20 cellular contexts compared by ENCODE assay signal in the genomic region with DNA sequence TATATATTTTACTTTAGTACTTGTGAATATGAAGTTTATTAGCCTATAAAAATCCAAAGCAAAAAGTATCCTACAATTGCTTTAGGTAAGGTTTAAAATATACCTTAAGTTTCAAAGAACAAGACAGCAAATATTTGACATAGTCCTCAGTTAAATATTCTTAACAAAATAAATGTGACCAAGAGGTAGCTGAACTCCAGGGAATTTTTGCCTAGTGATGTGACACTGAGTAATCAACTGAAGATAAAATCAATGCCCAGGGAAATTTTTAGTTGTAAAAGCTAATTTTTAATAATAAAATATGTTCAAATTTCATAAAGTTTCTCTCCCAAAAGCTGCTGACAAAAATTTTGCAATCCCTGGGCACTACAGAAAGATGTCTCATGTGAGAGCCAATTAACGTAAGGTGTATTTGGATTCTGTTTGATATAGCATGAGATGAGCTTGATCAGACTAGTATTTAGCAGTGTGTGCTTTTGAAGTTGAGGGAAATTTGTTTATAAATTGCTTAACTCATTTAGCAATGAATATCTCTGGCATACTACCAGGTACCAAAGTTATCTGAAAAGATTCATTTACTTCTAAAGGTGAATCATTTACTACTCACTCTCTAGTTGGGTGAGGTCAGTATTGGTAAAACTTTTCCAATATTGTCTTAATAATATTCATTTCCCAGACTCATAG.
"Had no signal": no experiment of that assay in that cellular context is flagged by ENCODE, and none has a peak within 500 bp of the region (broad histone marks: within the 10 kb centered on the region; RNA-seq: fewer than 3 reads in every experiment).

No MANE protein-coding gene starts in this region.

- H3K27ac ChIP-seq: coronary artery, gastrocnemius medialis, heart right ventricle, left lung, ovary, thyroid gland had no signal

- H3K36me3 ChIP-seq: adrenal gland, gastrocnemius medialis, heart right ventricle, left lung, ovary, thyroid gland had no signal

- H3K4me3 ChIP-seq: adrenal gland, coronary artery, gastrocnemius medialis, heart right ventricle, left lung, mucosa of descending colon, ovary, thyroid gland had no signal

- H3K4me1 ChIP-seq: gastrocnemius medialis, heart right ventricle, left lung, thyroid gland had no signal

- DNase-seq: activated B cell treated with CpG ODN at 0.5 μM for 24 hours; activated CD4-positive, alpha-beta T cell treated with anti-CD3 and anti-CD28 coated beads for 48 hours; activated CD8-positive, alpha-beta T cell treated with anti-CD3 and anti-CD28 coated beads for 36 hours; activated effector memory CD4-positive, alpha-beta T cell treated with Interleukin-2 at 50 U/mL for 16 hours; activated T-cell treated with anti-CD3 and anti-CD28 coated beads, Interleukin-2, amount 50 U/mL, for 4 hours; adrenal gland; central memory CD4-positive, alpha-beta T cell; effector CD4-positive, alpha-beta T cell; gastrocnemius medialis; heart right ventricle; left lung; mucosa of descending colon; naive thymus-derived CD4-positive, alpha-beta T cell; ovary; retina; stimulated activated CD4-positive, alpha-beta T cell treated with anti-CD3 and anti-CD28 coated beads, Interleukin-4, amount 100 ng/mL, for 1 hour; stimulated activated naive B cell treated with anti-CD40 and anti-IgM and Interleukin-4, amounts not matched to agents 10 μg/mL and 1 μg/mL and 100 μg/mL, for 72 hours; thyroid gland had no signal

- FAIRE-seq: TTC549 had no signal

- ATAC-seq: activated CD8-positive, alpha-beta T cell treated with anti-CD3 and anti-CD28 coated beads for 36 hours; activated T-cell treated with anti-CD3 and anti-CD28 coated beads, Interleukin-2, amount 50 U/mL, for 4 hours; gastrocnemius medialis; heart right ventricle; left lung; mucosa of descending colon; naive thymus-derived CD4-positive, alpha-beta T cell; stimulated activated naive B cell treated with anti-CD40 and anti-IgM and Interleukin-4, amounts not matched to agents 10 μg/mL and 1 μg/mL and 100 μg/mL, for 72 hours had no signal

- H3K27me3 ChIP-seq: adrenal gland, gastrocnemius medialis, heart right ventricle, left lung, ovary, thyroid gland had no signal

- H3K9me3 ChIP-seq: adrenal gland, gastrocnemius medialis, mucosa of descending colon, ovary, thyroid gland had no signal
